27 cellular contexts compared by ENCODE assay signal in the genomic region with DNA sequence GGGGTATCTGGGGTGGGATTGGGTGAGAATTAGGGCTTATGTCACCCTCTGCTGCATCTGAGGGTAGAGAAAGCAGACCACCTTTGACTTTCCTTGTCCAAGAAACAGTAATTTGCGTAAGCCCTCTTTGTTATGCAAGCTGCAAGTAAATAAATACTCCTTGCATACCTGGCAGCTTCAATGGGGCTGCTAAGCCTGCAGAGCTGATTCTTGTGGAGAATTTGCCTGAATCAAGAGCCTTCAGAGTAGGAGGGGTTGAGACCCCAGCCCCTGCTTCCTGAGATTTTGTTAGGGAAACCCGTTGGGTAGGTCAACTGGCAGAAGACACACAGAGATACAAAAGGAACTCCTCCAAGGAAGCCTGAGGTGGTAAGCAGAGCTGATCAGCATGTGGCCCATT.
"Had no signal": no experiment of that assay in that cellular context is flagged by ENCODE, and none has a peak within 500 bp of the region (broad histone marks: within the 10 kb centered on the region; RNA-seq: fewer than 3 reads in every experiment).

No MANE protein-coding gene starts in this region.

- H3K27ac ChIP-seq: SK-N-MC, VCaP had no signal

- H3K4me3 Mint-ChIP-seq: activated CD8-positive, alpha-beta T cell treated with anti-CD3 and anti-CD28 coated beads for 36 hours; activated naive CD4-positive, alpha-beta T cell treated with anti-CD3 and anti-CD28 coated beads, Interleukin-2, amount 50 U/mL, for 24 hours; activated T-helper 1 cell treated with anti-CD3 and anti-CD28 coated beads, Interleukin-12 subunit alpha, Interleukin-12 subunit beta, Interleukin-2, Interleukin-4 antibody, amounts not matched to agents 30 ng/mL and 10 ng/mL and 1 ng/mL, durations not matched to agents 14 hours and 24 hours and 36 hours; brain; central memory CD8-positive, alpha-beta T cell; T-cell had no signal

- H3K27ac Mint-ChIP-seq: activated naive CD4-positive, alpha-beta T cell treated with anti-CD3 and anti-CD28 coated beads, Interleukin-2, amount 50 U/mL, for 24 hours; activated T-helper 1 cell treated with anti-CD3 and anti-CD28 coated beads, Interleukin-12 subunit alpha, Interleukin-12 subunit beta, Interleukin-2, Interleukin-4 antibody, amounts not matched to agents 30 ng/mL and 10 ng/mL and 1 ng/mL, durations not matched to agents 14 hours and 24 hours and 36 hours; brain; T-cell had no signal

- H3K4me1 Mint-ChIP-seq: activated naive CD4-positive, alpha-beta T cell treated with anti-CD3 and anti-CD28 coated beads, Interleukin-2, amount 50 U/mL, for 24 hours; central memory CD8-positive, alpha-beta T cell; T-cell had no signal

- ATAC-seq: Panc1, Right ventricle myocardium inferior, T-cell had no signal

- H3K36me3 Mint-ChIP-seq: activated naive CD4-positive, alpha-beta T cell treated with anti-CD3 and anti-CD28 coated beads, Interleukin-2, amount 50 U/mL, for 24 hours; brain; T-cell had no signal

- H3K4me3 ChIP-seq: SK-N-MC had no signal

- DNase-seq: activated CD4-positive, alpha-beta T cell treated with anti-CD3 and anti-CD28 coated beads for 4 hours; activated CD8-positive, alpha-beta memory T cell treated with anti-CD3 and anti-CD28 coated beads, Interleukin-2, amount 50 U/mL, for 4 hours; activated CD8-positive, alpha-beta T cell treated with anti-CD3 and anti-CD28 coated beads for 36 hours; activated effector memory CD4-positive, alpha-beta T cell treated with Interleukin-2 at 50 U/mL for 16 hours; activated naive CD4-positive, alpha-beta T cell; activated T-cell treated with anti-CD3 and anti-CD28 coated beads, Interleukin-2, amount 50 U/mL, for 1 hour; amygdala; KG1; NCI-H1048; NCI-H146; NCI-H1930; NCI-H2171; NCI-H226; NCI-H526; NCI-H774; OCI-M1; RPMI8226; T-cell; T-helper 2 cell had no signal
